ENCODE assay signal across 8 cellular contexts in genomic region chr13:36431204-36432105, GRCh38. TPM values are rescaled to one million over a fixed set of nuclear protein-coding genes. Genes with fewer than 3 reads are reported as not detected.
DNase-seq lines count a peak whose midpoint lies in the region; ATAC-seq and TF ChIP-seq lines count a peak whose summit lies in the region.

No MANE protein-coding gene starts in this region.

- TF ChIP-seq CTCF in activated CD8-positive, alpha-beta T cell treated with anti-CD3 and anti-CD28 coated beads for 36 hours (IDR thresholded peaks at IDR 0.05): no peak
- TF ChIP-seq CTCF in heart right ventricle (IDR thresholded peaks at IDR 0.05): no peak

- CTCF ChIA-PET in activated CD8-positive, alpha-beta T cell treated with anti-CD3 and anti-CD28 coated beads for 36 hours (lab: Charles Lee): interaction anchor here (1.6 kb wide), 1 partner anchor 13 kb away, joined by 4 read pairs; no protein-coding TSS in a partner anchor

- H3K4me1 Mint-ChIP-seq in activated CD8-positive, alpha-beta T cell treated with anti-CD3 and anti-CD28 coated beads for 36 hours (ENCODE audit: low read depth): peaks cover 3% of the 10 kb centered on the region

- H3K36me3 ChIP-seq in heart right ventricle: no peaks in the 10 kb centered on the region

- POLR2A ChIA-PET in activated CD8-positive, alpha-beta T cell treated with anti-CD3 and anti-CD28 coated beads for 36 hours (lab: Charles Lee): no interaction called here

- H3K9me3 Mint-ChIP-seq in activated CD8-positive, alpha-beta T cell treated with anti-CD3 and anti-CD28 coated beads for 36 hours: peaks cover 2% of the 10 kb centered on the region

- peak; percentile 60 for ATAC-seq in GM21723 (IDR thresholded peaks at IDR 0.05; ENCODE audit: unreplicated experiment)
- peak; percentile 58 for ATAC-seq in activated CD8-positive, alpha-beta T cell treated with anti-CD3 and anti-CD28 coated beads for 36 hours
- ATAC-seq in heart right ventricle: peak in 7 of 8 donors; percentile 27 to 71 (median 46)
- ATAC-seq in HG02623 (IDR thresholded peaks at IDR 0.05; ENCODE audit: unreplicated experiment): no peak

- intact Hi-C loops in activated CD8-positive, alpha-beta T cell treated with anti-CD3 and anti-CD28 coated beads for 36 hours (cut with micrococcal nuclease): no loop called here
- intact Hi-C loops in heart right ventricle (cut with DNase I): no loop called here

- H3K4me3 ChIP-seq in heart right ventricle (peak overlapping the region; percentile 32 to 68 (median 56)), skeletal muscle cell (ENCODE audit: low read depth, low read length) (peak overlapping the region; percentile 64)

- H3K27ac Mint-ChIP-seq in activated CD8-positive, alpha-beta T cell treated with anti-CD3 and anti-CD28 coated beads for 36 hours: no peak overlapping the region

- H3K9me3 ChIP-seq in heart right ventricle: peaks cover 0 to 3% (median 0%) of the 10 kb centered on the region in 11 donors

- peaks cover 5 to 29% (median 21%) of the 10 kb centered on the region in 9 donors for H3K4me1 ChIP-seq in heart right ventricle

- H3K27ac ChIP-seq in heart right ventricle: no peak overlapping the region

- H3K36me3 Mint-ChIP-seq in activated CD8-positive, alpha-beta T cell treated with anti-CD3 and anti-CD28 coated beads for 36 hours (ENCODE audit: low read depth): no peaks in the 10 kb centered on the region

- WGBS in heart right ventricle, 2 donors: 1% methylated on average over 85 of the region's 85 CpGs

- H3K4me3 Mint-ChIP-seq in activated CD8-positive, alpha-beta T cell treated with anti-CD3 and anti-CD28 coated beads for 36 hours: no peak overlapping the region

- H3K27me3 Mint-ChIP-seq in activated CD8-positive, alpha-beta T cell treated with anti-CD3 and anti-CD28 coated beads for 36 hours: peaks cover 50% of the 10 kb centered on the region

- DNase-seq in AG08396 (ENCODE audit: low spot score) (peak; percentile 23), heart right ventricle (peak in 1 of 2 donors; percentile 17), skeletal muscle cell (ENCODE audit: low read depth) (no peak), NCI-H2196 treated with DMSO at 0.1 percent for 48 hours (lab: John Stamatoyannopoulos, UW; ENCODE audit: unreplicated experiment) (no peak), pons (ENCODE audit: low spot score) (no peak)
- DNase-seq in activated CD8-positive, alpha-beta T cell treated with anti-CD3 and anti-CD28 coated beads for 36 hours: peak; percentile 36

- H3K27me3 ChIP-seq in heart right ventricle: peaks cover 0 to 53% (median 47%) of the 10 kb centered on the region in 7 donors

RNA-seq across cellular contexts. Expression of gene CCNA1, which starts 0.8 kb away (rescaled TPM):
- not detected for total RNA-seq in activated CD8-positive, alpha-beta T cell treated with anti-CD3 and anti-CD28 coated beads for 36 hours
- 1 to 10 TPM in 1 of 10 donors, under 1 TPM in 6, not detected in 3; 0.20 to 1.1 (median 0.41) TPM for total RNA-seq in heart right ventricle
- polyA plus RNA-seq in heart right ventricle: under 1 TPM; 0.22 to 0.29 TPM

Comparison
In these comparisons a context has a peak if more than half of its experiments do, and no peak if none do; other contexts are left out.
1. DNase-seq: peak in AG08396 (single experiment) and activated CD8-positive, alpha-beta T cell treated with anti-CD3 and anti-CD28 coated beads for 36 hours (single experiment); none in skeletal muscle cell (single experiment), NCI-H2196 treated with DMSO at 0.1 percent for 48 hours (single experiment) and pons (single experiment).